ENCODE assay signal across 15 cellular contexts in the genomic region with DNA sequence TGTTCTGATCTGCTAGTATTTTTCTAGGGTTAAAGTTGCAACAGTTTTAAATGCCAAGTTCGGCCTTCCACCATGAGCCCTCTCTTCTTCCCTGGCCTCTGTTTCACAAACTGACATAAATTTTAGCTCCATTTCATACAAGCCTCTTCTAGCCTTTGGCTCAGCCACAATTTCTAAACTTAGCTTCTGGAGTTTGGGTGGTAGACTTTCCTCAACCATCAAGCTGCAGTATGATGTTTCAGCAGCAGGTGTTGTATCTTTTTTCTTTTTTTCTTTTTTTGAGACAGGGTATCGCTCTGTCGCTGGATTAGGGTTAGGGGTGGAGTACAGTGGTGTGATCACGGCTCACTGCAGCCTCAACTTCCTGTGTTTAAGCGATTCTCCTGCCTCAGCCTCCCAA. TPM values are rescaled to one million over a fixed set of nuclear protein-coding genes. Genes with fewer than 3 reads are reported as not detected.
A peak's percentile ranks its signal among the peaks of the same experiment; 100 is the strongest.
DNase-seq lines count a peak whose midpoint lies in the region; ATAC-seq, FAIRE-seq and TF ChIP-seq lines count a peak whose summit lies in the region.
"Had no signal": no experiment of that assay in that cellular context is flagged by ENCODE, and none has a peak within 500 bp of the region (broad histone marks: within the 10 kb centered on the region; RNA-seq: fewer than 3 reads in every experiment).

No MANE protein-coding gene starts in this region.

- FAIRE-seq in HepG2 (lab: Jason Lieb, UNC) (no peak), HTR-8/SVneo (lab: Jason Lieb, UNC) (no peak)

- no peak for TF ChIP-seq EP300 in HepG2 (IDR thresholded peaks at IDR 0.05; ENCODE audit: low read depth in 2 of 2, low read length in 2 of 2)
- no peak for TF ChIP-seq EP300 in HepG2 (CRISPR knock-in tag; IDR thresholded peaks at IDR 0.05; ENCODE audit: borderline replicate concordance)

- peak overlapping the region; percentile 18 for H3K27ac Mint-ChIP-seq in activated T-cell treated with anti-CD3 and anti-CD28 coated beads, Interleukin-2, amount 50 U/mL, for 24 hours
- peak overlapping the region; percentile 83 to 97 (median 91) for H3K27ac Mint-ChIP-seq in immature natural killer cell
- peak overlapping the region; percentile 47 to 76 (median 56) for H3K27ac Mint-ChIP-seq in nephron
- H3K27ac Mint-ChIP-seq: CD4-positive, CD25-positive, alpha-beta regulatory T cell; GM23338 had no signal

- no peaks in the 10 kb centered on the region for H4K20me1 ChIP-seq in HepG2 (ENCODE audit: insufficient read depth, low read length)

- no peak overlapping the region for H3K4me2 ChIP-seq in HepG2 (ENCODE audit: low read depth, low read length)
- H3K4me2 ChIP-seq: BLaER1 treated with 17β-estradiol and CSF1 and Interleukin-3, amounts not matched to agents 10 nM and 100 nM; GM23338 had no signal

- CTCF ChIA-PET in HepG2 (lab: Yijun Ruan, JAX; ENCODE audit: low intra/inter-chr PET ratio, low total read pairs), result no interaction called here

- intact Hi-C loops in HepG2 (cut with micrococcal nuclease; ENCODE audit: unreplicated experiment), result no loop called here

- no peaks in the 10 kb centered on the region for H3K9me3 ChIP-seq in HepG2 (ENCODE audit: low read length)
- H3K9me3 ChIP-seq: BLaER1 treated with 17β-estradiol and CSF1 and Interleukin-3, amounts not matched to agents 10 nM and 100 nM had no signal

- in situ Hi-C loops in HepG2 (cut with HindIII; ENCODE audit: extremely low pct_ligation_motif_present, low pct_unique_long_range_greater_than_20kb), result no loop called here

- TF ChIP-seq CTCF in nephron (IDR thresholded peaks at IDR 0.05; ENCODE audit: unreplicated experiment in 3 of 3) (no peak), HepG2 (CRISPR knock-in tag; IDR thresholded peaks at IDR 0.05) (no peak)

- H3K36me3 ChIP-seq in HepG2 (replicated peaks in 1 of 2; ENCODE audit: control insufficient read depth in 1 of 2, insufficient read depth in 2 of 2, low read length in 2 of 2), result peaks cover 13 to 45% of the 10 kb centered on the region in 2 experiments

- no peak overlapping the region for H2AFZ ChIP-seq in HepG2 (ENCODE audit: low read length)
- H2AFZ ChIP-seq: GM23338 had no signal

- no peak for TF ChIP-seq RAD21 in HepG2 (CRISPR knock-in tag; IDR thresholded peaks at IDR 0.05)

- TF ChIP-seq POLR2A in HepG2 (IDR thresholded peaks at IDR 0.05; ENCODE audit: insufficient read depth in 1 of 2, low read depth in 2 of 2, low read length in 2 of 2), result no peak

- no peak overlapping the region for H3K9ac ChIP-seq in HepG2 (ENCODE audit: insufficient read depth, low read depth, low read length)
- H3K9ac ChIP-seq: BLaER1 treated with 17β-estradiol and CSF1 and Interleukin-3, amounts not matched to agents 10 nM and 100 nM had no signal

- 95% methylated on average over 5 of the region's 5 CpGs for WGBS in HepG2 (ENCODE audit: low lambda C conversion rate)

- no peak for DNase-seq in activated T-cell treated with anti-CD3 and anti-CD28 coated beads, Interleukin-2, amount 50 U/mL, for 24 hours
- no peak for DNase-seq in activated T-cell treated with anti-CD3 and anti-CD28 coated beads for 4 hours
- no peak for DNase-seq in immature natural killer cell
- DNase-seq in HepG2 (ENCODE audit: low spot score), result no peak
- DNase-seq in HTR-8/SVneo (ENCODE audit: insufficient read length, low spot score), result no peak
- no peak for DNase-seq in anterior cingulate cortex (lab: John Stamatoyannopoulos, UW)
- DNase-seq: ACHN; CD4-positive, CD25-positive, alpha-beta regulatory T cell; DMS53; GF-D8; H7 had no signal

- ATAC-seq in HepG2, result no peak
- ATAC-seq: GM23338 had no signal

- no peak overlapping the region for H3K4me3 Mint-ChIP-seq in activated T-cell treated with anti-CD3 and anti-CD28 coated beads, Interleukin-2, amount 50 U/mL, for 24 hours
- H3K4me3 Mint-ChIP-seq in immature natural killer cell (peak overlapping the region; percentile 0 to 78 (median 66)), nephron (peak overlapping the region in 1 of 3 experiments; percentile 13)
- H3K4me3 Mint-ChIP-seq: CD4-positive, CD25-positive, alpha-beta regulatory T cell; GM23338 had no signal

- peaks cover 97% of the 10 kb centered on the region for H3K36me3 Mint-ChIP-seq in activated T-cell treated with anti-CD3 and anti-CD28 coated beads, Interleukin-2, amount 50 U/mL, for 24 hours (ENCODE audit: low read depth)
- H3K36me3 Mint-ChIP-seq in immature natural killer cell (peaks cover 24 to 45% (median 34%) of the 10 kb centered on the region in 3 donors), nephron (ENCODE audit: low read depth) (peaks cover 58% of the 10 kb centered on the region)

- H3K27me3 ChIP-seq in HepG2 (ENCODE audit: control insufficient read depth in 1 of 2, insufficient read depth in 2 of 2, low read length in 2 of 2), result no peaks in the 10 kb centered on the region
- H3K27me3 ChIP-seq: BLaER1 treated with 17β-estradiol and CSF1 and Interleukin-3, amounts not matched to agents 10 nM and 100 nM had no signal

- H3K9me3 Mint-ChIP-seq in activated T-cell treated with anti-CD3 and anti-CD28 coated beads, Interleukin-2, amount 50 U/mL, for 24 hours, result no peaks in the 10 kb centered on the region
- H3K9me3 Mint-ChIP-seq in immature natural killer cell, result no peaks in the 10 kb centered on the region
- H3K9me3 Mint-ChIP-seq in nephron, result no peaks in the 10 kb centered on the region
- H3K9me3 Mint-ChIP-seq: CD4-positive, CD25-positive, alpha-beta regulatory T cell; GM23338 had no signal

- BruUV-seq in HepG2 (replicated peaks; lab: Mats Ljungman, UMichigan), result no TSS peak

- H3K4me1 Mint-ChIP-seq in activated T-cell treated with anti-CD3 and anti-CD28 coated beads, Interleukin-2, amount 50 U/mL, for 24 hours (ENCODE audit: low read depth), result no peaks in the 10 kb centered on the region
- H3K4me1 Mint-ChIP-seq in immature natural killer cell (peaks cover 64 to 69% of the 10 kb centered on the region in 2 donors), nephron (peaks cover 15% of the 10 kb centered on the region)
- H3K4me1 Mint-ChIP-seq: GM23338 had no signal

- H3K27me3 Mint-ChIP-seq in activated T-cell treated with anti-CD3 and anti-CD28 coated beads, Interleukin-2, amount 50 U/mL, for 24 hours, result no peaks in the 10 kb centered on the region
- H3K27me3 Mint-ChIP-seq in immature natural killer cell (ENCODE audit: low read depth in 3 of 3), result peaks cover 0 to 2% (median 0%) of the 10 kb centered on the region in 3 donors
- H3K27me3 Mint-ChIP-seq in nephron (ENCODE audit: low read depth), result no peaks in the 10 kb centered on the region
- H3K27me3 Mint-ChIP-seq: CD4-positive, CD25-positive, alpha-beta regulatory T cell had no signal

- H3K4me1 ChIP-seq in HepG2 (ENCODE audit: insufficient read depth, low read length), result peaks cover 7% of the 10 kb centered on the region; the same call in 1 of the 2 replicates

- no peak overlapping the region for H3K4me3 ChIP-seq in HepG2 (replicated peaks in 1 of 3; ENCODE audit: insufficient read depth in 1 of 3, low read depth in 2 of 3, low read length in 3 of 3)
- H3K4me3 ChIP-seq: BLaER1 treated with 17β-estradiol and CSF1 and Interleukin-3, amounts not matched to agents 10 nM and 100 nM; GM23338 had no signal

- peak overlapping the region; percentile 6 for H3K27ac ChIP-seq in temporal lobe (ENCODE audit: low read depth, low read length)
- no peak overlapping the region for H3K27ac ChIP-seq in HepG2 (ENCODE audit: extremely low read length, insufficient read depth, low read length)
- H3K27ac ChIP-seq: BLaER1 treated with 17β-estradiol and CSF1 and Interleukin-3, amounts not matched to agents 10 nM and 100 nM had no signal

- no peaks in the 10 kb centered on the region for H3K79me2 ChIP-seq in HepG2 (ENCODE audit: insufficient read depth, low read length)

- POLR2A ChIA-PET in HepG2 (lab: Yijun Ruan, JAX), result no interaction called here

RNA-seq across cellular contexts. Expression of gene SETD3, which starts 29.4 kb away (rescaled TPM):
- polyA plus RNA-seq in immature natural killer cell (100 to 1,000 TPM in 1 of 3 donors, 10 to 100 TPM in 2; 60.8 to 112 (median 66.5) TPM), HepG2 (2011; rRNA removed) (26.6 and 30.3 TPM in 2 replicates)
- total RNA-seq in temporal lobe (50.9 TPM), HepG2 (2016; rRNA removed; fragmentation: Illumina TruSeq; extraction: Trizol) (67.1 and 71.2 TPM in 2 replicates)
- 486 and 562 TPM in 2 replicates for total RNA-seq in HepG2 (2016; cell fraction: cytosol; rRNA removed; fragmentation: Illumina TruSeq; extraction: Trizol; ENCODE audit: low read depth)
- 65.7 and 69.4 TPM in 2 replicates for total RNA-seq in HepG2 (2016; cell fraction: insoluble cytoplasmic fraction; rRNA removed; fragmentation: Illumina TruSeq; extraction: Trizol)
- 174 and 189 TPM in 2 replicates for total RNA-seq in HepG2 (2016; cell fraction: membrane; rRNA removed; fragmentation: Illumina TruSeq; extraction: Trizol)
- total RNA-seq in HepG2 (2016; cell fraction: nucleus; rRNA removed; fragmentation: Illumina TruSeq; extraction: Trizol), result 32.6 and 38.0 TPM in 2 replicates
- 17.9 and 21.3 TPM in 2 replicates for polyA plus RNA-seq in HepG2 (2011; cell fraction: cytosol; rRNA removed)
- 9.0 and 9.6 TPM in 2 replicates for polyA plus RNA-seq in HepG2 (2011; cell fraction: nucleus; rRNA removed)
- 30.1 and 35.9 TPM in 2 replicates for polyA plus RNA-seq in HepG2 (2012)
- 31.4 and 32.0 TPM in 2 replicates for polyA plus RNA-seq in HepG2 (2016; cell fraction: cytosol; fragmentation: Illumina TruSeq; extraction: Trizol; ENCODE audit: low read depth)
- polyA plus RNA-seq in HepG2 (2016; cell fraction: insoluble cytoplasmic fraction; fragmentation: Illumina TruSeq; extraction: Trizol; ENCODE audit: low read depth), result 60.4 and 64.7 TPM in 2 replicates
- polyA plus RNA-seq in HepG2 (2016; cell fraction: membrane; fragmentation: Illumina TruSeq; extraction: Trizol; ENCODE audit: low read depth), result 47.6 and 54.1 TPM in 2 replicates
- 32.3 and 34.4 TPM in 2 replicates for polyA plus RNA-seq in HepG2 (2016; cell fraction: nucleus; fragmentation: Illumina TruSeq; extraction: Trizol; ENCODE audit: insufficient read depth, low read depth)
- polyA minus RNA-seq in HepG2 (2011; rRNA and poly(A)+ RNA removed; ENCODE audit: low replicate concordance), result 45.8 and 74.7 TPM in 2 replicates
- 54.3 and 55.8 TPM in 2 replicates for polyA minus RNA-seq in HepG2 (2011; cell fraction: cytosol; rRNA and poly(A)+ RNA removed)
- polyA minus RNA-seq in HepG2 (2011; cell fraction: nucleus; rRNA and poly(A)+ RNA removed), result 34.1 and 34.2 TPM in 2 replicates

RNA-seq across cellular contexts. Expression of gene CCNK, which starts 30.0 kb away (rescaled TPM):
- polyA plus RNA-seq in immature natural killer cell, result 10 to 100 TPM in 2 of 3 donors, 1 to 10 TPM in 1; 5.8 to 32.9 (median 13.2) TPM
- 15.7 TPM for total RNA-seq in temporal lobe
- 9.7 and 16.5 TPM in 2 replicates for total RNA-seq in HepG2 (2016; rRNA removed; fragmentation: Illumina TruSeq; extraction: Trizol)
- total RNA-seq in HepG2 (2016; cell fraction: cytosol; rRNA removed; fragmentation: Illumina TruSeq; extraction: Trizol; ENCODE audit: low read depth), result 5.1 and 6.8 TPM in 2 replicates
- 10.3 and 17.3 TPM in 2 replicates for total RNA-seq in HepG2 (2016; cell fraction: insoluble cytoplasmic fraction; rRNA removed; fragmentation: Illumina TruSeq; extraction: Trizol)
- 17.8 and 18.8 TPM in 2 replicates for total RNA-seq in HepG2 (2016; cell fraction: membrane; rRNA removed; fragmentation: Illumina TruSeq; extraction: Trizol)
- 27.1 and 31.3 TPM in 2 replicates for total RNA-seq in HepG2 (2016; cell fraction: nucleus; rRNA removed; fragmentation: Illumina TruSeq; extraction: Trizol)
- polyA plus RNA-seq in HepG2 (2011; rRNA removed), result 4.9 and 14.0 TPM in 2 replicates
- 4.0 and 5.4 TPM in 2 replicates for polyA plus RNA-seq in HepG2 (2011; cell fraction: cytosol; rRNA removed)
- 10.8 and 10.9 TPM in 2 replicates for polyA plus RNA-seq in HepG2 (2011; cell fraction: nucleus; rRNA removed)
- polyA plus RNA-seq in HepG2 (2012), result 25.5 and 37.8 TPM in 2 replicates
- 13.3 and 14.2 TPM in 2 replicates for polyA plus RNA-seq in HepG2 (2016; cell fraction: cytosol; fragmentation: Illumina TruSeq; extraction: Trizol; ENCODE audit: low read depth)
- polyA plus RNA-seq in HepG2 (2016; cell fraction: insoluble cytoplasmic fraction; fragmentation: Illumina TruSeq; extraction: Trizol; ENCODE audit: low read depth), result 30.0 and 42.2 TPM in 2 replicates
- polyA plus RNA-seq in HepG2 (2016; cell fraction: membrane; fragmentation: Illumina TruSeq; extraction: Trizol; ENCODE audit: low read depth), result 26.4 and 33.9 TPM in 2 replicates
- polyA plus RNA-seq in HepG2 (2016; cell fraction: nucleus; fragmentation: Illumina TruSeq; extraction: Trizol; ENCODE audit: insufficient read depth, low read depth), result 35.3 and 41.4 TPM in 2 replicates
- 10.0 and 16.9 TPM in 2 replicates for polyA minus RNA-seq in HepG2 (2011; rRNA and poly(A)+ RNA removed; ENCODE audit: low replicate concordance)
- polyA minus RNA-seq in HepG2 (2011; cell fraction: cytosol; rRNA and poly(A)+ RNA removed), result 15.8 and 19.7 TPM in 2 replicates
- 40.8 and 43.4 TPM in 2 replicates for polyA minus RNA-seq in HepG2 (2011; cell fraction: nucleus; rRNA and poly(A)+ RNA removed)

Comparison
In these comparisons a context has a peak if more than half of its experiments do, and no peak if none do; other contexts are left out.
1. H3K27ac Mint-ChIP-seq: peak in every context shown above with its lines; median percentile 91 in immature natural killer cell; 56 in nephron; 18 in activated T-cell treated with anti-CD3 and anti-CD28 coated beads, Interleukin-2, amount 50 U/mL, for 24 hours.